In the genomic region with DNA sequence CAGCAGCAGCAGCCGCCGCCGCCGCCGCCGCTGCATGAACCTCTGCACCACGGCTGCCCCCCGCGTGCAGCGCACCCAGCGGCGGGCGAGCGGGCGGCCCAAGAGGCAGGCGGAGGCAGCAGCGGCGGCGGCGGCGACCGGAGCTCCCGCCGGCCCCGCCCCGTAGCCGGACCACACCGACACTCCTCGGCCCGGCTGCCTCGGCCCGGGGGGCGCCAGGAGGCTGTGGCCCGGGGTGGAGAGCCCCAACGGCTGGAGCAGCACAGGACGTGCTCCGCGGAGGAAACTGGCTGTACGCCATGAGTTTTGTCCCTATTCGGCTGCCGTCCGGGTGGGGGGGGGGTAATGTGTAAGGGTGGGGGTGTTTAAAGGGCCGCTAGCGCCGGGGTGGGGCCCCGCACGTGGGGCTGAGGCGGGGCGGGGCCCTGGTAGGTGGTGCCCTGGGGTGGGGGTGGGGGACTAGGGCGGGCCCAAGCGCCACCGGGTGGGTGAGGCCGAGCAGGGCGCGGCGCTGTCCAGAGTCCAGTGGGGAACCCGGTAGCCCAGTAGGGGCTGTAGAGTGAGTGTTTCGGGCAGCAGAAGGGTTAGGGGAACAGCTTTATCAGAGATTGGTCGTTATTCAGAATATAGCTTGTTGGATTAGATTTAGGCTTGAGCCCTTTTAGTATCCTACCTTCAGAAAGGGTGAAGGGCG, we compare ENCODE assay signal across 8 cellular contexts. TPM values are rescaled to one million over a fixed set of nuclear protein-coding genes. Genes with fewer than 3 reads are reported as not detected.
DNase-seq lines count a peak whose midpoint lies in the region; ATAC-seq and TF ChIP-seq lines count a peak whose summit lies in the region.

A gene with protein sequence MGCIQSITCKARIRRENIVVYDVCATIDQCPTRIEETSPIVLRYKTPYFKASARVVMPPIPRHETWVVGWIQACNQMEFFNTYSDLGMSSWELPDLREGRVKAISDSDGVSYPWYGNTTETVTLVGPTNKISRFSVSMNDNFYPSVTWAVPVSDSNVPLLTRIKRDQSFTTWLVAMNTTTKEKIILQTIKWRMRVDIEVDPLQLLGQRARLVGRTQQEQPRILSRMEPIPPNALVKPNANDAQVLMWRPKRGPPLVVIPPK (minus strand): TSS at position 301 of the 694 bp plus-strand sequence. CDS start 753 bp downstream, outside the sequence.

- H3K4me1 ChIP-seq in neural progenitor cell: peaks cover 10% of the 10 kb centered on the region
- peaks cover 3% of the 10 kb centered on the region for H3K4me1 ChIP-seq in thymus (ENCODE audit: control insufficient read depth, insufficient read depth, low read length)

- H3K27me3 ChIP-seq in HL-60 (ENCODE audit: insufficient read depth, poor library complexity, severe bottlenecking): peaks cover 31% of the 10 kb centered on the region
- H3K27me3 ChIP-seq in neural progenitor cell: peaks cover 73% of the 10 kb centered on the region
- peaks cover 47% of the 10 kb centered on the region for H3K27me3 ChIP-seq in thymus (ENCODE audit: control insufficient read depth, insufficient read depth)

- peak; percentile 78 for DNase-seq in COLO668 (lab: John Stamatoyannopoulos, UW; ENCODE audit: unreplicated experiment)
- peak; percentile 41 to 47 for DNase-seq in HL-60 (ENCODE audit: low read depth in 1 of 2, low spot score in 1 of 2)
- peak; percentile 82 for DNase-seq in RPMI8226
- DNase-seq in activated effector memory CD4-positive, alpha-beta T cell treated with anti-CD3 and anti-CD28 coated beads, Interleukin-2, amount 50 U/mL, for 16 hours: peak; percentile 80
- peak; percentile 69 for DNase-seq in foreskin melanocyte
- DNase-seq in neural progenitor cell (ENCODE audit: low spot score): peak; percentile 81

- peaks cover 9% of the 10 kb centered on the region for H3K4me1 Mint-ChIP-seq in neural progenitor cell

- no peaks in the 10 kb centered on the region for H3K36me3 ChIP-seq in neural progenitor cell
- no peaks in the 10 kb centered on the region for H3K36me3 ChIP-seq in thymus (ENCODE audit: control insufficient read depth, insufficient read depth)

- no peak for TF ChIP-seq CTCF in HL-60 (IDR thresholded peaks at IDR 0.05; ENCODE audit: insufficient read depth, low read length)
- peak; percentile 20 for TF ChIP-seq CTCF in neural progenitor cell (IDR thresholded peaks at IDR 0.05)

- no peak within 1 kb of the TSS for H3K27ac ChIP-seq in HL-60 (replicated peaks)
- no peak within 1 kb of the TSS for H3K27ac ChIP-seq in neural progenitor cell
- no peak within 1 kb of the TSS for H3K27ac ChIP-seq in thymus (ENCODE audit: low read depth)

- no peak within 1 kb of the TSS for H2AFZ ChIP-seq in neural progenitor cell (replicated peaks)

- H4K20me1 ChIP-seq in neural progenitor cell (ENCODE audit: low read depth): peaks cover 19% of the 10 kb centered on the region

- peak within 1 kb of the TSS; percentile 87 for H3K4me3 Mint-ChIP-seq in neural progenitor cell

- peak; percentile 47 for ATAC-seq in GM19455 (IDR thresholded peaks at IDR 0.05; ENCODE audit: unreplicated experiment)

- H3K4me3 ChIP-seq in HL-60 (replicated peaks; ENCODE audit: insufficient read depth, low read length) (peak within 1 kb of the TSS; percentile 52), neural progenitor cell (peak within 1 kb of the TSS; percentile 65), thymus (ENCODE audit: low read length) (peak within 1 kb of the TSS; percentile 58)

- no peak within 1 kb of the TSS for H3K27ac Mint-ChIP-seq in neural progenitor cell

- H3K9me3 ChIP-seq in neural progenitor cell (ENCODE audit: low read depth) (no peaks in the 10 kb centered on the region), thymus (ENCODE audit: control insufficient read depth) (no peaks in the 10 kb centered on the region)

- H3K9ac ChIP-seq in neural progenitor cell: no peak within 1 kb of the TSS

- peaks cover 54% of the 10 kb centered on the region for H3K27me3 Mint-ChIP-seq in neural progenitor cell (ENCODE audit: insufficient read depth, low read depth)

- H3K9me3 Mint-ChIP-seq in neural progenitor cell: no peaks in the 10 kb centered on the region

- H3K79me2 ChIP-seq in neural progenitor cell (ENCODE audit: low read depth): no peaks in the 10 kb centered on the region

- WGBS in thymus: 2% methylated on average over 60 of the region's 60 CpGs

- peaks cover 19% of the 10 kb centered on the region for H3F3A ChIP-seq in neural progenitor cell (ENCODE audit: low read depth)

- peak within 1 kb of the TSS; percentile 69 for H3K4me2 ChIP-seq in neural progenitor cell

- no peaks in the 10 kb centered on the region for H3K36me3 Mint-ChIP-seq in neural progenitor cell

RNA-seq across cellular contexts. Expression of the gene that starts here (rescaled TPM):
- 0.43 TPM in 1 of 2 replicates, not detected in the other for total RNA-seq in neural progenitor cell (ENCODE audit: low replicate concordance)
- 0.48 TPM for polyA plus RNA-seq in thymus

Comparison
In these comparisons a context has a peak if more than half of its experiments do, and no peak if none do; other contexts are left out.
1. Peak in DNase-seq, H3K4me3 ChIP-seq and H3K4me2 ChIP-seq in neural progenitor cell; RNA of the gene not detected or under 1 TPM.